ENCODE assay signal across 1 cellular context in genomic region chr11:71098776-71099175, GRCh38.
TF ChIP-seq lines count a peak whose summit lies in the region.

No MANE protein-coding gene starts in this region.

TF ChIP-seq in WTC11, 78 proteins besides CTCF, POLR2A, EP300 and RAD21 (continued from another document):
- TF ChIP-seq STAT6 (CRISPR knock-in tag; conservative IDR thresholded peaks at IDR 0.05; ENCODE audit: low read depth) (no peak), NR1H2 (CRISPR knock-in tag; IDR thresholded peaks at IDR 0.05) (no peak), MXD4 (CRISPR knock-in tag; IDR thresholded peaks at IDR 0.05; ENCODE audit: borderline replicate concordance) (no peak), ZNF317 (CRISPR knock-in tag; IDR thresholded peaks at IDR 0.05; ENCODE audit: borderline replicate concordance, low read depth) (no peak), ATF2 (CRISPR knock-in tag; IDR thresholded peaks at IDR 0.05; ENCODE audit: borderline replicate concordance, low read depth) (no peak), USF1 (CRISPR knock-in tag; IDR thresholded peaks at IDR 0.05) (no peak), ESRRA (CRISPR knock-in tag; IDR thresholded peaks at IDR 0.05; ENCODE audit: borderline replicate concordance) (no peak), OVOL2 (CRISPR knock-in tag; IDR thresholded peaks at IDR 0.05; ENCODE audit: borderline replicate concordance) (no peak), MLX (CRISPR knock-in tag; IDR thresholded peaks at IDR 0.05) (no peak), ARID4B (CRISPR knock-in tag; IDR thresholded peaks at IDR 0.05; ENCODE audit: borderline replicate concordance) (no peak), ZNF121 (CRISPR knock-in tag; IDR thresholded peaks at IDR 0.05) (no peak), ZNF512 (CRISPR knock-in tag; IDR thresholded peaks at IDR 0.05; ENCODE audit: borderline replicate concordance) (no peak), RORB (CRISPR knock-in tag; IDR thresholded peaks at IDR 0.05) (no peak), SMAD4 (CRISPR knock-in tag; IDR thresholded peaks at IDR 0.05) (no peak), GABPB1 (CRISPR knock-in tag; IDR thresholded peaks at IDR 0.05) (no peak)
